In genomic region chr6:125552819-125553218, GRCh38 we compare ENCODE assay signal across 36 cellular contexts.
"Had no signal": no experiment of that assay in that cellular context is flagged by ENCODE, and none has a peak within 500 bp of the region (broad histone marks: within the 10 kb centered on the region; RNA-seq: fewer than 3 reads in every experiment).

No MANE protein-coding gene starts in this region.

- H3K27me3 ChIP-seq: adrenal gland, ascending aorta, body of pancreas, brain microvascular endothelial cell, breast epithelium, cardiac muscle cell had no signal

- H3K27ac ChIP-seq: adrenal gland, ascending aorta, body of pancreas, brain microvascular endothelial cell, breast epithelium, cardiac muscle cell had no signal

- DNase-seq: activated effector memory CD4-positive, alpha-beta T cell treated with anti-CD3 and anti-CD28 coated beads, Interleukin-2, amount 50 U/mL, for 16 hours; activated effector memory CD4-positive, alpha-beta T cell treated with Interleukin-2 at 50 U/mL for 16 hours; activated gamma-delta T cell; activated gamma-delta T cell treated with Interleukin-2 at 50 U/mL for 16 hours; activated naive CD4-positive, alpha-beta T cell; activated naive CD4-positive, alpha-beta T cell treated with anti-CD3 and anti-CD28 coated beads for 36 hours; activated naive CD4-positive, alpha-beta T cell treated with anti-CD3 and anti-CD28 coated beads, Interleukin-2, amount 10 ng/mL, durations not matched to agents 7 days and 5 days; activated naive CD4-positive, alpha-beta T cell treated with anti-CD3 and anti-CD28 coated beads, Interleukin-2, amount 50 U/mL, for 16 hours; activated naive CD4-positive, alpha-beta T cell treated with Interleukin-2 at 50 U/mL for 16 hours; activated naive CD8-positive, alpha-beta T cell treated with anti-CD3 and anti-CD28 coated beads for 36 hours; activated naive CD8-positive, alpha-beta T cell treated with anti-CD3 and anti-CD28 coated beads, Interleukin-2, amount 10 ng/mL, durations not matched to agents 7 days and 5 days; activated naive CD8-positive, alpha-beta T cell treated with anti-CD3 and anti-CD28 coated beads, Interleukin-2, amount 50 U/mL, for 24 hours; activated T-cell treated with anti-CD3 and anti-CD28 coated beads, Interleukin-2, amount 50 U/mL, for 4 hours; activated T-cell treated with anti-CD3 and anti-CD28 coated beads, Interleukin-2, amount 50 U/mL, for 48 hours; activated T-cell treated with anti-CD3 and anti-CD28 coated beads, Interleukin-2, amount 50 U/mL, for 72 hours; adrenal gland; amniotic stem cell; amygdala; anterior cingulate cortex; aorta; body of pancreas; brain microvascular endothelial cell; caudate nucleus; central memory CD4-positive, alpha-beta T cell; cerebellar nuclear complex had no signal

- H3K36me3 Mint-ChIP-seq: activated naive CD4-positive, alpha-beta T cell treated with anti-CD3 and anti-CD28 coated beads, Interleukin-2, amount 10 ng/mL, durations not matched to agents 7 days and 5 days; activated naive CD4-positive, alpha-beta T cell treated with anti-CD3 and anti-CD28 coated beads, Interleukin-2, amount 50 U/mL, for 24 hours; activated naive CD4-positive, alpha-beta T cell treated with anti-CD3 and anti-CD28 coated beads, Interleukin-2, amount 50 U/mL, for 72 hours; activated naive CD8-positive, alpha-beta T cell; activated naive CD8-positive, alpha-beta T cell treated with anti-CD3 and anti-CD28 coated beads for 36 hours; activated naive CD8-positive, alpha-beta T cell treated with anti-CD3 and anti-CD28 coated beads, Interleukin-2, amount 10 ng/mL, durations not matched to agents 7 days and 5 days; brain had no signal

- H3K4me3 Mint-ChIP-seq: activated naive CD4-positive, alpha-beta T cell treated with anti-CD3 and anti-CD28 coated beads for 36 hours; activated naive CD4-positive, alpha-beta T cell treated with anti-CD3 and anti-CD28 coated beads, Interleukin-2, amount 10 ng/mL, durations not matched to agents 7 days and 5 days; activated naive CD4-positive, alpha-beta T cell treated with anti-CD3 and anti-CD28 coated beads, Interleukin-2, amount 50 U/mL, for 24 hours; activated naive CD8-positive, alpha-beta T cell; activated naive CD8-positive, alpha-beta T cell treated with anti-CD3 and anti-CD28 coated beads for 36 hours; activated naive CD8-positive, alpha-beta T cell treated with anti-CD3 and anti-CD28 coated beads, Interleukin-2, amount 10 ng/mL, durations not matched to agents 7 days and 5 days; activated naive CD8-positive, alpha-beta T cell treated with anti-CD3 and anti-CD28 coated beads, Interleukin-2, amount 50 U/mL, for 24 hours; activated T-cell treated with anti-CD3 and anti-CD28 coated beads, Interleukin-2, amount 50 U/mL, for 4 hours; activated T-cell treated with anti-CD3 and anti-CD28 coated beads, Interleukin-2, amount 50 U/mL, for 72 hours; activated T-helper 1 cell treated with anti-CD3 and anti-CD28 coated beads, Interleukin-12 subunit alpha, Interleukin-12 subunit beta, Interleukin-2, Interleukin-4 antibody, amounts not matched to agents 30 ng/mL and 10 ng/mL and 1 ng/mL, durations not matched to agents 14 hours and 24 hours and 36 hours; activated T-helper 17 cell treated with anti-CD3 and anti-CD28 coated beads, Interleukin-2, amount 50 U/mL, for 72 hours; brain; central memory CD8-positive, alpha-beta T cell had no signal

- H3K27me3 Mint-ChIP-seq: activated naive CD4-positive, alpha-beta T cell treated with anti-CD3 and anti-CD28 coated beads, Interleukin-2, amount 10 ng/mL, durations not matched to agents 7 days and 5 days; brain had no signal

- H3K9me3 Mint-ChIP-seq: activated naive CD4-positive, alpha-beta T cell treated with anti-CD3 and anti-CD28 coated beads for 36 hours; activated naive CD4-positive, alpha-beta T cell treated with anti-CD3 and anti-CD28 coated beads, Interleukin-2, amount 10 ng/mL, durations not matched to agents 7 days and 5 days; activated naive CD4-positive, alpha-beta T cell treated with anti-CD3 and anti-CD28 coated beads, Interleukin-2, amount 50 U/mL, for 24 hours; activated naive CD4-positive, alpha-beta T cell treated with anti-CD3 and anti-CD28 coated beads, Interleukin-2, amount 50 U/mL, for 72 hours; activated naive CD8-positive, alpha-beta T cell treated with anti-CD3 and anti-CD28 coated beads for 36 hours; activated naive CD8-positive, alpha-beta T cell treated with anti-CD3 and anti-CD28 coated beads, Interleukin-2, amount 10 ng/mL, durations not matched to agents 7 days and 5 days; activated naive CD8-positive, alpha-beta T cell treated with anti-CD3 and anti-CD28 coated beads, Interleukin-2, amount 50 U/mL, for 24 hours; activated T-cell treated with anti-CD3 and anti-CD28 coated beads, Interleukin-2, amount 50 U/mL, for 4 hours; activated T-cell treated with anti-CD3 and anti-CD28 coated beads, Interleukin-2, amount 50 U/mL, for 72 hours; activated T-helper 1 cell treated with anti-CD3 and anti-CD28 coated beads, Interleukin-12 subunit alpha, Interleukin-12 subunit beta, Interleukin-2, Interleukin-4 antibody, amounts not matched to agents 30 ng/mL and 10 ng/mL and 1 ng/mL, durations not matched to agents 14 hours and 24 hours and 36 hours; activated T-helper 17 cell treated with anti-CD3 and anti-CD28 coated beads, Interleukin-2, amount 50 U/mL, for 72 hours; activated T-helper 2 cell treated with anti-CD3 and anti-CD28 coated beads, Interferon-gamma antibody, Interleukin-2, Interleukin-4, amounts not matched to agents 10 μg/mL and 5 μg/mL and 100 μg/mL, durations not matched to agents 14 hours and 24 hours and 36 hours; brain; central memory CD8-positive, alpha-beta T cell had no signal

- H3K36me3 ChIP-seq: adrenal gland, ascending aorta, brain microvascular endothelial cell, breast epithelium, cardiac muscle cell had no signal

- H3K9me3 ChIP-seq: adrenal gland, ascending aorta, body of pancreas, breast epithelium had no signal

- ATAC-seq: activated naive CD4-positive, alpha-beta T cell treated with anti-CD3 and anti-CD28 coated beads, Interleukin-2, amount 50 U/mL, for 72 hours; activated naive CD8-positive, alpha-beta T cell treated with anti-CD3 and anti-CD28 coated beads, Interleukin-2, amount 50 U/mL, for 24 hours; activated T-cell treated with anti-CD3 and anti-CD28 coated beads, Interleukin-2, amount 50 U/mL, for 4 hours; activated T-cell treated with anti-CD3 and anti-CD28 coated beads, Interleukin-2, amount 50 U/mL, for 72 hours; activated T-helper 17 cell treated with anti-CD3 and anti-CD28 coated beads, Interleukin-2, amount 50 U/mL, for 72 hours; body of pancreas had no signal

- H3K27ac Mint-ChIP-seq: activated naive CD4-positive, alpha-beta T cell treated with anti-CD3 and anti-CD28 coated beads for 36 hours; activated naive CD4-positive, alpha-beta T cell treated with anti-CD3 and anti-CD28 coated beads, Interleukin-2, amount 10 ng/mL, durations not matched to agents 7 days and 5 days; activated naive CD4-positive, alpha-beta T cell treated with anti-CD3 and anti-CD28 coated beads, Interleukin-2, amount 50 U/mL, for 24 hours; activated naive CD4-positive, alpha-beta T cell treated with anti-CD3 and anti-CD28 coated beads, Interleukin-2, amount 50 U/mL, for 72 hours; activated naive CD8-positive, alpha-beta T cell; activated naive CD8-positive, alpha-beta T cell treated with anti-CD3 and anti-CD28 coated beads for 36 hours; activated naive CD8-positive, alpha-beta T cell treated with anti-CD3 and anti-CD28 coated beads, Interleukin-2, amount 10 ng/mL, durations not matched to agents 7 days and 5 days; activated naive CD8-positive, alpha-beta T cell treated with anti-CD3 and anti-CD28 coated beads, Interleukin-2, amount 50 U/mL, for 24 hours; activated T-cell treated with anti-CD3 and anti-CD28 coated beads, Interleukin-2, amount 50 U/mL, for 72 hours; activated T-helper 1 cell treated with anti-CD3 and anti-CD28 coated beads, Interleukin-12 subunit alpha, Interleukin-12 subunit beta, Interleukin-2, Interleukin-4 antibody, amounts not matched to agents 30 ng/mL and 10 ng/mL and 1 ng/mL, durations not matched to agents 14 hours and 24 hours and 36 hours; activated T-helper 17 cell treated with anti-CD3 and anti-CD28 coated beads, Interleukin-2, amount 50 U/mL, for 72 hours; activated T-helper 2 cell treated with anti-CD3 and anti-CD28 coated beads, Interferon-gamma antibody, Interleukin-2, Interleukin-4, amounts not matched to agents 10 μg/mL and 5 μg/mL and 100 μg/mL, durations not matched to agents 14 hours and 24 hours and 36 hours; brain had no signal

- H3K4me1 ChIP-seq: adrenal gland, ascending aorta, body of pancreas, breast epithelium had no signal

- H3K4me1 Mint-ChIP-seq: activated naive CD4-positive, alpha-beta T cell treated with anti-CD3 and anti-CD28 coated beads, Interleukin-2, amount 10 ng/mL, durations not matched to agents 7 days and 5 days; activated naive CD4-positive, alpha-beta T cell treated with anti-CD3 and anti-CD28 coated beads, Interleukin-2, amount 50 U/mL, for 24 hours; activated naive CD8-positive, alpha-beta T cell treated with anti-CD3 and anti-CD28 coated beads for 36 hours; activated naive CD8-positive, alpha-beta T cell treated with anti-CD3 and anti-CD28 coated beads, Interleukin-2, amount 10 ng/mL, durations not matched to agents 7 days and 5 days; activated naive CD8-positive, alpha-beta T cell treated with anti-CD3 and anti-CD28 coated beads, Interleukin-2, amount 50 U/mL, for 24 hours; activated T-helper 17 cell treated with anti-CD3 and anti-CD28 coated beads, Interleukin-2, amount 50 U/mL, for 72 hours; central memory CD8-positive, alpha-beta T cell had no signal

- H3K4me3 ChIP-seq: adrenal gland, ascending aorta, body of pancreas, breast epithelium, cardiac muscle cell had no signal
